Comparison of ENCODE assay signal across 8 cellular contexts in genomic region chr10:132446661-132447445, GRCh38. TPM values are rescaled to one million over a fixed set of nuclear protein-coding genes. Genes with fewer than 3 reads are reported as not detected.
DNase-seq lines count a peak whose midpoint lies in the region; ATAC-seq and TF ChIP-seq lines count a peak whose summit lies in the region.

No MANE protein-coding gene starts in this region.

- H3K27ac Mint-ChIP-seq in neural crest cell (ENCODE audit: unreplicated experiment) = peak overlapping the region; percentile 88

- peak overlapping the region; percentile 84 to 93 (median 90) for H3K27ac ChIP-seq in upper lobe of left lung

- H3K4me1 Mint-ChIP-seq in neural crest cell = peaks cover 17% of the 10 kb centered on the region

- no peak overlapping the region for H3K4me3 Mint-ChIP-seq in neural crest cell

- TF ChIP-seq CTCF in neural crest cell (conservative IDR thresholded peaks at IDR 0.05) (peak; percentile 62), upper lobe of left lung (IDR thresholded peaks at IDR 0.05) (peak; percentile 49 to 92 (median 79))

- H3K36me3 ChIP-seq in upper lobe of left lung = no peaks in the 10 kb centered on the region

- WGBS in upper lobe of left lung, 2 donors = 21 to 24% methylated on average over 15 to 16 of the region's 17 CpGs

- no peaks in the 10 kb centered on the region for H3K27me3 ChIP-seq in upper lobe of left lung

- peak; percentile 76 for ATAC-seq in GM21786 (IDR thresholded peaks at IDR 0.05; ENCODE audit: unreplicated experiment)
- peak; percentile 62 to 85 for ATAC-seq in upper lobe of left lung (ENCODE audit: low FRiP score in 2 of 2)
- no peak for ATAC-seq in GM18867 (IDR thresholded peaks at IDR 0.05; ENCODE audit: unreplicated experiment)

- no peak for TF ChIP-seq EP300 in upper lobe of left lung (IDR thresholded peaks at IDR 0.05)

- H3K27me3 Mint-ChIP-seq in neural crest cell (ENCODE audit: low read depth) = no peaks in the 10 kb centered on the region

- H3K36me3 Mint-ChIP-seq in neural crest cell (ENCODE audit: low read depth) = no peaks in the 10 kb centered on the region

- peak in 1 of 4 donors; percentile 56 for TF ChIP-seq POLR2A in upper lobe of left lung (IDR thresholded peaks at IDR 0.05)

- peak overlapping the region in 2 of 4 donors; percentile 11 to 14 for H3K4me3 ChIP-seq in upper lobe of left lung

- H3K9me3 ChIP-seq in upper lobe of left lung = no peaks in the 10 kb centered on the region

- DNase-seq in COR-L47 (lab: John Stamatoyannopoulos, UW) (peak; percentile 82), NCI-H146 (lab: John Stamatoyannopoulos, UW) (peak; percentile 90), neural crest cell (ENCODE audit: low read depth, low spot score) (no peak), upper lobe of left lung (peak; percentile 82 to 91)
- DNase-seq in activated CD4-positive, alpha-beta T cell treated with anti-CD3 and anti-CD28 coated beads for 24 hours (ENCODE audit: low read depth in 2 of 2) = peak; percentile 52 to 62
- peak; percentile 48 for DNase-seq in effector CD8-positive, alpha-beta T cell (lab: John Stamatoyannopoulos, UW)

- H3K4me1 ChIP-seq in upper lobe of left lung = peaks cover 30 to 51% (median 45%) of the 10 kb centered on the region in 4 donors

- H3K9me3 Mint-ChIP-seq in neural crest cell = no peaks in the 10 kb centered on the region

RNA-seq across cellular contexts. Expression of gene PWWP2B, which starts 49.9 kb away (rescaled TPM):
- total RNA-seq in neural crest cell = 14.2 and 15.3 TPM in 2 replicates
- total RNA-seq in upper lobe of left lung = 10 to 100 TPM; 20.2 to 54.4 (median 32.9) TPM
